In genomic region chr1:89931950-89932349, GRCh38 we compare ENCODE assay signal across 24 cellular contexts.
"Had no signal": no experiment of that assay in that cellular context is flagged by ENCODE, and none has a peak within 500 bp of the region (broad histone marks: within the 10 kb centered on the region; RNA-seq: fewer than 3 reads in every experiment).

No MANE protein-coding gene starts in this region.

- H3K27me3 Mint-ChIP-seq: activated naive CD4-positive, alpha-beta T cell treated with anti-CD3 and anti-CD28 coated beads, Interleukin-2, amount 10 ng/mL, durations not matched to agents 7 days and 5 days; activated naive CD8-positive, alpha-beta T cell treated with anti-CD3 and anti-CD28 coated beads, Interleukin-2, amount 10 ng/mL, durations not matched to agents 7 days and 5 days; effector memory CD8-positive, alpha-beta T cell; naive thymus-derived CD8-positive, alpha-beta T cell; stimulated activated naive CD8-positive, alpha-beta T cell treated with anti-CD3 and anti-CD28 coated beads, Interleukin-15, Interleukin-2, amounts not matched to agents 100 ng/mL and 50 ng/mL, for 24 hours had no signal

- H3K4me1 ChIP-seq: ascending aorta, lower lobe of right lung, vagina had no signal

- H3K9me3 ChIP-seq: ascending aorta, heart left ventricle, lower lobe of right lung, right lobe of liver, thoracic aorta, vagina had no signal

- H3K9me3 Mint-ChIP-seq: activated naive CD4-positive, alpha-beta T cell treated with anti-CD3 and anti-CD28 coated beads, Interleukin-2, amount 10 ng/mL, durations not matched to agents 7 days and 5 days; activated naive CD8-positive, alpha-beta T cell treated with anti-CD3 and anti-CD28 coated beads, Interleukin-2, amount 10 ng/mL, durations not matched to agents 7 days and 5 days; effector memory CD8-positive, alpha-beta T cell; naive thymus-derived CD8-positive, alpha-beta T cell; stimulated activated naive CD8-positive, alpha-beta T cell treated with anti-CD3 and anti-CD28 coated beads, Interleukin-15, Interleukin-2, amounts not matched to agents 100 ng/mL and 50 ng/mL, for 24 hours had no signal

- H3K4me2 ChIP-seq: neural progenitor cell had no signal

- H2AFZ ChIP-seq: neural progenitor cell had no signal

- H3K27me3 ChIP-seq: ascending aorta, heart left ventricle, neural progenitor cell, right lobe of liver, vagina had no signal

- H3K27ac ChIP-seq: ascending aorta, heart left ventricle, lower lobe of right lung, neural progenitor cell, right lobe of liver, thoracic aorta, vagina had no signal

- H3K27ac Mint-ChIP-seq: activated naive CD4-positive, alpha-beta T cell treated with anti-CD3 and anti-CD28 coated beads, Interleukin-2, amount 10 ng/mL, durations not matched to agents 7 days and 5 days; activated naive CD8-positive, alpha-beta T cell treated with anti-CD3 and anti-CD28 coated beads, Interleukin-2, amount 10 ng/mL, durations not matched to agents 7 days and 5 days; effector memory CD8-positive, alpha-beta T cell; neural progenitor cell; stimulated activated naive CD8-positive, alpha-beta T cell treated with anti-CD3 and anti-CD28 coated beads, Interleukin-15, Interleukin-2, amounts not matched to agents 100 ng/mL and 50 ng/mL, for 24 hours had no signal

- H3K9ac ChIP-seq: neural progenitor cell had no signal

- DNase-seq: activated CD4-positive, alpha-beta T cell treated with anti-CD3 and anti-CD28 coated beads for 4 hours; activated CD4-positive, alpha-beta T cell treated with anti-CD3 and anti-CD28 coated beads, Interleukin-2, amount 50 U/mL, for 4 hours; activated effector memory CD4-positive, alpha-beta T cell treated with anti-CD3 and anti-CD28 coated beads, Interleukin-2, amount 50 U/mL, for 16 hours; activated naive CD4-positive, alpha-beta T cell treated with anti-CD3 and anti-CD28 coated beads, Interleukin-2, amount 10 ng/mL, durations not matched to agents 7 days and 5 days; activated naive CD8-positive, alpha-beta T cell treated with anti-CD3 and anti-CD28 coated beads, Interleukin-2, amount 10 ng/mL, durations not matched to agents 7 days and 5 days; activated T-cell treated with anti-CD3 and anti-CD28 coated beads for 4 hours; caudate nucleus; cortex of kidney; effector memory CD8-positive, alpha-beta T cell; heart left ventricle; hypothalamus; lower lobe of right lung; mesenchymal stem cell; naive thymus-derived CD8-positive, alpha-beta T cell; posterior cingulate gyrus; right lobe of liver; stimulated activated CD4-positive, alpha-beta T cell treated with anti-CD3 and anti-CD28 coated beads, Interleukin-4, amount 100 ng/mL, for 1 hour; trophoblast cell had no signal

- H3K4me1 Mint-ChIP-seq: neural progenitor cell had no signal

- ATAC-seq: effector memory CD8-positive, alpha-beta T cell; heart left ventricle; left lobe of liver; lower lobe of right lung; naive thymus-derived CD8-positive, alpha-beta T cell; right lobe of liver had no signal

- H3K4me3 Mint-ChIP-seq: activated naive CD4-positive, alpha-beta T cell treated with anti-CD3 and anti-CD28 coated beads, Interleukin-2, amount 10 ng/mL, durations not matched to agents 7 days and 5 days; activated naive CD8-positive, alpha-beta T cell treated with anti-CD3 and anti-CD28 coated beads, Interleukin-2, amount 10 ng/mL, durations not matched to agents 7 days and 5 days; effector memory CD8-positive, alpha-beta T cell; naive thymus-derived CD8-positive, alpha-beta T cell; neural progenitor cell; stimulated activated naive CD8-positive, alpha-beta T cell treated with anti-CD3 and anti-CD28 coated beads, Interleukin-15, Interleukin-2, amounts not matched to agents 100 ng/mL and 50 ng/mL, for 24 hours had no signal
